1 cellular context compared by ENCODE assay signal in the genomic region with DNA sequence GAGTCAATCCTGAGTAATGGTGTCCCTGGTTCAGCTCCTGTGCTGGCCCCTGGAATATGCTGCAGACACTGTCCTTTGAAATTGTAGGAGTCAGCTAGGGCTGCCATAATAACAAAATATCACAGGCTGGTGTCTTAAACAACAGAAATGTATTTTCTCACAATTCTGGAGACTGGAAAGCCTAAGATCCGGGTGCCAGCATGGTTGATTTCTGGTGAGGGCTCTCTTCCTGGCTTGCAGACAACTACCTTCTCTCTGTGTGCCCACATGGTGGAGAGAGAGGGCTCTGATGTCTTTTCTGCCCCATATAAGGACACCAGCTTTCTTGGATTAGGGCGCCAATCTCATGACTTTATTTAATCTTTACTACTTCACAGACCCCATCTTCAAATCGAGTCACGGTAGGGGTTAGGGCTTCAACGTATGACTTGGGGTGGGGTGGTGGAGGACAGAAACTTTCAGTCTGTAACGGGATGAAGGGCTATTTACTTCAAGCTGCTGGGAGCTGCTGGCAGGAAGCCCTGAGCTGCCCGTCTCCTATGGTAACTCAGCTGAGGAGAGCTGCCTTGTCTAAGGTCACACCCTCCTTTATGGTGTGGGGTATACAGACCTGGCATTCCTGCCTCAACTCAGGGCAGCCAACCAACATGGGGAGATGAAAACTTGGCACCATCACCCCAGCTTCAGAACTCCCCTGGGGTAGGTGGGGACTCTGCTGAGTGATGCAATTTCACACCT.
TF ChIP-seq lines count a peak whose summit lies in the region.

No MANE protein-coding gene starts in this region.

TF ChIP-seq in GM23338, 12 proteins besides CTCF, POLR2A, EP300 and RAD21 (continued from another document):
- TF ChIP-seq, protein P1, sequence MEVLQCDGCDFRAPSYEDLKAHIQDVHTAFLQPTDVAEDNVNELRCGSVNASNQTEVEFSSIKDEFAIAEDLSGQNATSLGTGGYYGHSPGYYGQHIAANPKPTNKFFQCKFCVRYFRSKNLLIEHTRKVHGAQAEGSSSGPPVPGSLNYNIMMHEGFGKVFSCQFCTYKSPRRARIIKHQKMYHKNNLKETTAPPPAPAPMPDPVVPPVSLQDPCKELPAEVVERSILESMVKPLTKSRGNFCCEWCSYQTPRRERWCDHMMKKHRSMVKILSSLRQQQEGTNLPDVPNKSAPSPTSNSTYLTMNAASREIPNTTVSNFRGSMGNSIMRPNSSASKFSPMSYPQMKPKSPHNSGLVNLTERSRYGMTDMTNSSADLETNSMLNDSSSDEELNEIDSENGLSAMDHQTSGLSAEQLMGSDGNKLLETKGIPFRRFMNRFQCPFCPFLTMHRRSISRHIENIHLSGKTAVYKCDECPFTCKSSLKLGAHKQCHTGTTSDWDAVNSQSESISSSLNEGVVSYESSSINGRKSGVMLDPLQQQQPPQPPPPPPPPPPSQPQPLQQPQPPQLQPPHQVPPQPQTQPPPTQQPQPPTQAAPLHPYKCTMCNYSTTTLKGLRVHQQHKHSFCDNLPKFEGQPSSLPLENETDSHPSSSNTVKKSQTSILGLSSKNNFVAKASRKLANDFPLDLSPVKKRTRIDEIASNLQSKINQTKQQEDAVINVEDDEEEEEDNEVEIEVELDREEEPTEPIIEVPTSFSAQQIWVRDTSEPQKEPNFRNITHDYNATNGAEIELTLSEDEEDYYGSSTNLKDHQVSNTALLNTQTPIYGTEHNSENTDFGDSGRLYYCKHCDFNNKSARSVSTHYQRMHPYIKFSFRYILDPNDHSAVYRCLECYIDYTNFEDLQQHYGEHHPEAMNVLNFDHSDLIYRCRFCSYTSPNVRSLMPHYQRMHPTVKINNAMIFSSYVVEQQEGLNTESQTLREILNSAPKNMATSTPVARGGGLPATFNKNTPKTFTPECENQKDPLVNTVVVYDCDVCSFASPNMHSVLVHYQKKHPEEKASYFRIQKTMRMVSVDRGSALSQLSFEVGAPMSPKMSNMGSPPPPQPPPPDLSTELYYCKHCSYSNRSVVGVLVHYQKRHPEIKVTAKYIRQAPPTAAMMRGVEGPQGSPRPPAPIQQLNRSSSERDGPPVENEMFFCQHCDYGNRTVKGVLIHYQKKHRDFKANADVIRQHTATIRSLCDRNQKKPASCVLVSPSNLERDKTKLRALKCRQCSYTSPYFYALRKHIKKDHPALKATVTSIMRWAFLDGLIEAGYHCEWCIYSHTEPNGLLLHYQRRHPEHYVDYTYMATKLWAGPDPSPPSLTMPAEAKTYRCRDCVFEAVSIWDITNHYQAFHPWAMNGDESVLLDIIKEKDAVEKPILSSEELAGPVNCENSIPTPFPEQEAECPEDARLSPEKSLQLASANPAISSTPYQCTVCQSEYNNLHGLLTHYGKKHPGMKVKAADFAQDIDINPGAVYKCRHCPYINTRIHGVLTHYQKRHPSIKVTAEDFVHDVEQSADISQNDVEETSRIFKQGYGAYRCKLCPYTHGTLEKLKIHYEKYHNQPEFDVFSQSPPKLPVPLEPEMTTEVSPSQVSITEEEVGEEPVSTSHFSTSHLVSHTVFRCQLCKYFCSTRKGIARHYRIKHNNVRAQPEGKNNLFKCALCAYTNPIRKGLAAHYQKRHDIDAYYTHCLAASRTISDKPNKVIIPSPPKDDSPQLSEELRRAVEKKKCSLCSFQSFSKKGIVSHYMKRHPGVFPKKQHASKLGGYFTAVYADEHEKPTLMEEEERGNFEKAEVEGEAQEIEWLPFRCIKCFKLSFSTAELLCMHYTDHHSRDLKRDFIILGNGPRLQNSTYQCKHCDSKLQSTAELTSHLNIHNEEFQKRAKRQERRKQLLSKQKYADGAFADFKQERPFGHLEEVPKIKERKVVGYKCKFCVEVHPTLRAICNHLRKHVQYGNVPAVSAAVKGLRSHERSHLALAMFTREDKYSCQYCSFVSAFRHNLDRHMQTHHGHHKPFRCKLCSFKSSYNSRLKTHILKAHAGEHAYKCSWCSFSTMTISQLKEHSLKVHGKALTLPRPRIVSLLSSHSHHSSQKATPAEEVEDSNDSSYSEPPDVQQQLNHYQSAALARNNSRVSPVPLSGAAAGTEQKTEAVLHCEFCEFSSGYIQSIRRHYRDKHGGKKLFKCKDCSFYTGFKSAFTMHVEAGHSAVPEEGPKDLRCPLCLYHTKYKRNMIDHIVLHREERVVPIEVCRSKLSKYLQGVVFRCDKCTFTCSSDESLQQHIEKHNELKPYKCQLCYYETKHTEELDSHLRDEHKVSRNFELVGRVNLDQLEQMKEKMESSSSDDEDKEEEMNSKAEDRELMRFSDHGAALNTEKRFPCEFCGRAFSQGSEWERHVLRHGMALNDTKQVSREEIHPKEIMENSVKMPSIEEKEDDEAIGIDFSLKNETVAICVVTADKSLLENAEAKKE (CRISPR knock-in tag; IDR thresholded peaks at IDR 0.05): no peak
- TF ChIP-seq NANOG (IDR thresholded peaks at IDR 0.05; ENCODE audit: borderline replicate concordance) (no peak), POLR2AphosphoS5 (IDR thresholded peaks at IDR 0.05; ENCODE audit: low read depth) (no peak), STAT1 (IDR thresholded peaks at IDR 0.05; ENCODE audit: unreplicated experiment) (no peak), ZNF114 (CRISPR knock-in tag; IDR thresholded peaks at IDR 0.05) (no peak), EZH2phosphoT487 (IDR thresholded peaks at IDR 0.05; ENCODE audit: unreplicated experiment) (no peak), CREB1 (CRISPR knock-in tag; IDR thresholded peaks at IDR 0.05; ENCODE audit: low read depth) (no peak), ZNF331 (CRISPR knock-in tag; IDR thresholded peaks at IDR 0.05; ENCODE audit: low read depth) (no peak)
- TF ChIP-seq, protein P2, sequence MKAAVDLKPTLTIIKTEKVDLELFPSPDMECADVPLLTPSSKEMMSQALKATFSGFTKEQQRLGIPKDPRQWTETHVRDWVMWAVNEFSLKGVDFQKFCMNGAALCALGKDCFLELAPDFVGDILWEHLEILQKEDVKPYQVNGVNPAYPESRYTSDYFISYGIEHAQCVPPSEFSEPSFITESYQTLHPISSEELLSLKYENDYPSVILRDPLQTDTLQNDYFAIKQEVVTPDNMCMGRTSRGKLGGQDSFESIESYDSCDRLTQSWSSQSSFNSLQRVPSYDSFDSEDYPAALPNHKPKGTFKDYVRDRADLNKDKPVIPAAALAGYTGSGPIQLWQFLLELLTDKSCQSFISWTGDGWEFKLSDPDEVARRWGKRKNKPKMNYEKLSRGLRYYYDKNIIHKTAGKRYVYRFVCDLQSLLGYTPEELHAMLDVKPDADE (IDR thresholded peaks at IDR 0.05): no peak
TF ChIP-seq in GM23338: peak in this region for 0.
